In the genomic region with DNA sequence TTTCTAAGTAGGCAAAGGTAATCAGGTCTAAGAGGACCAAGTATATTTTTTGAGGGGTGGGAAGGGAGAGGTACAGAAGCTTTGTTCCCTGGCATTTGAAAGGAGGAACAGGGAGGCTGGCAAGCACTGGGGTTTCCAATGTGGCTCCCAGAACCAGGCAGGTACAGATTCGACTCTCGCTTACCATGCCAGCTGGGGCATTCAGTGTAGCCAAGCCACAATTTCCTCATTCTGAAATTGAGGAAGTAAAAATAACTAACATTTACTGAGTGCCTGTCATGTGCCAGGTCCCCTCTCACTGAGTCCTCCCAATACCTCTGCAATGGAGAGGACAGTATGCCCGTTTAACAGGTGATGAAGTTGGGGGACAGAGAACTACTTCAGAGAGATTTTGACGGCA, we compare ENCODE assay signal across 9 cellular contexts. TPM values are rescaled to one million over a fixed set of nuclear protein-coding genes. Genes with fewer than 3 reads are reported as not detected.
DNase-seq lines count a peak whose midpoint lies in the region; ATAC-seq and TF ChIP-seq lines count a peak whose summit lies in the region.
"Had no signal": no experiment of that assay in that cellular context is flagged by ENCODE, and none has a peak within 500 bp of the region (broad histone marks: within the 10 kb centered on the region; RNA-seq: fewer than 3 reads in every experiment).

No MANE protein-coding gene starts in this region.

- H4K20me1 ChIP-seq in BLaER1 (no peaks in the 10 kb centered on the region), PC-3 (ENCODE audit: low read length) (no peaks in the 10 kb centered on the region)

- H3K36me3 ChIP-seq in BLaER1 (no peaks in the 10 kb centered on the region), PC-3 (ENCODE audit: low read depth, low read length) (no peaks in the 10 kb centered on the region), BE2C (no peaks in the 10 kb centered on the region)

- H3K4me2 ChIP-seq in BLaER1 (peak overlapping the region; percentile 65), PC-3 (ENCODE audit: low read length) (no peak overlapping the region)

- H3K9ac ChIP-seq in BLaER1 (no peak overlapping the region), PC-3 (ENCODE audit: low read length) (no peak overlapping the region)

- H3K4me3 ChIP-seq in BLaER1 (no peak overlapping the region), PC-3 (ENCODE audit: low read length) (no peak overlapping the region), BE2C (ENCODE audit: low read depth, low read length) (no peak overlapping the region)

- intact Hi-C loops in PC-3 (cut with micrococcal nuclease): no loop called here

- no peaks in the 10 kb centered on the region for H3K9me2 ChIP-seq in PC-3 (replicated peaks; ENCODE audit: low read length)

- no peaks in the 10 kb centered on the region for H3K79me2 ChIP-seq in PC-3 (ENCODE audit: low read length)

- POLR2A ChIA-PET in PC-3 (lab: Charles Lee; ENCODE audit: unreplicated experiment): no interaction called here

- H3K4me1 ChIP-seq in BLaER1 (peaks cover 13% of the 10 kb centered on the region), PC-3 (ENCODE audit: insufficient read depth, low read length) (no peaks in the 10 kb centered on the region; the same call in 1 of the 2 replicates), BE2C (no peaks in the 10 kb centered on the region)

- peak; percentile 67 for ATAC-seq in GM19455 (IDR thresholded peaks at IDR 0.05; ENCODE audit: unreplicated experiment)
- peak; percentile 85 for ATAC-seq in HG03135 (IDR thresholded peaks at IDR 0.05; ENCODE audit: unreplicated experiment)
- ATAC-seq in PC-3: no peak

- no peaks in the 10 kb centered on the region for H3F3A ChIP-seq in PC-3 (ENCODE audit: low read length, unreplicated experiment)

- no peak overlapping the region for H2AFZ ChIP-seq in PC-3 (ENCODE audit: low read length)

- no TSS peak for BruUV-seq in PC-3 (replicated peaks; lab: Mats Ljungman, UMichigan)

- H3K9me3 ChIP-seq in BLaER1 (no peaks in the 10 kb centered on the region), PC-3 (ENCODE audit: low read length) (no peaks in the 10 kb centered on the region), BE2C (no peaks in the 10 kb centered on the region)

- peak; percentile 6 for DNase-seq in SIG-M5 (lab: John Stamatoyannopoulos, UW)
- no peak for DNase-seq in PC-3
- no peak for DNase-seq in BE2C
- DNase-seq in AG08396 (ENCODE audit: low spot score): no peak
- DNase-seq in NCI-H446 (lab: John Stamatoyannopoulos, UW): no peak
- DNase-seq: activated naive CD4-positive, alpha-beta T cell treated with anti-CD3 and anti-CD28 coated beads, Interleukin-2, amount 10 ng/mL, durations not matched to agents 7 days and 5 days had no signal

- H3K27ac ChIP-seq in BLaER1 (peak overlapping the region; percentile 30; the same call in 1 of the 2 replicates), PC-3 (ENCODE audit: low read length) (no peak overlapping the region)

- CTCF ChIA-PET in PC-3 (lab: Charles Lee): no interaction called here

- H3K27me3 ChIP-seq in BLaER1: no peaks in the 10 kb centered on the region
- H3K27me3 ChIP-seq in PC-3 (ENCODE audit: low read length): no peaks in the 10 kb centered on the region
- H3K27me3 ChIP-seq in BE2C: no peaks in the 10 kb centered on the region

- TF ChIP-seq CTCF in PC-3 (conservative IDR thresholded peaks at IDR 0.05; ENCODE audit: low read depth, low read length): no peak
- no peak for TF ChIP-seq CTCF in BE2C (IDR thresholded peaks at IDR 0.05; ENCODE audit: low read depth, low read length)

RNA-seq across cellular contexts. Expression of gene BET1, which starts 45.9 kb away (rescaled TPM):
- total RNA-seq in PC-3 (2014; rRNA removed): 7.9 and 12.1 TPM in 2 replicates
- 10.4 TPM for polyA plus RNA-seq in BE2C (2012; ENCODE audit: insufficient read depth, insufficient read length, low read depth)
